ENCODE assay signal across 8 cellular contexts in the genomic region with DNA sequence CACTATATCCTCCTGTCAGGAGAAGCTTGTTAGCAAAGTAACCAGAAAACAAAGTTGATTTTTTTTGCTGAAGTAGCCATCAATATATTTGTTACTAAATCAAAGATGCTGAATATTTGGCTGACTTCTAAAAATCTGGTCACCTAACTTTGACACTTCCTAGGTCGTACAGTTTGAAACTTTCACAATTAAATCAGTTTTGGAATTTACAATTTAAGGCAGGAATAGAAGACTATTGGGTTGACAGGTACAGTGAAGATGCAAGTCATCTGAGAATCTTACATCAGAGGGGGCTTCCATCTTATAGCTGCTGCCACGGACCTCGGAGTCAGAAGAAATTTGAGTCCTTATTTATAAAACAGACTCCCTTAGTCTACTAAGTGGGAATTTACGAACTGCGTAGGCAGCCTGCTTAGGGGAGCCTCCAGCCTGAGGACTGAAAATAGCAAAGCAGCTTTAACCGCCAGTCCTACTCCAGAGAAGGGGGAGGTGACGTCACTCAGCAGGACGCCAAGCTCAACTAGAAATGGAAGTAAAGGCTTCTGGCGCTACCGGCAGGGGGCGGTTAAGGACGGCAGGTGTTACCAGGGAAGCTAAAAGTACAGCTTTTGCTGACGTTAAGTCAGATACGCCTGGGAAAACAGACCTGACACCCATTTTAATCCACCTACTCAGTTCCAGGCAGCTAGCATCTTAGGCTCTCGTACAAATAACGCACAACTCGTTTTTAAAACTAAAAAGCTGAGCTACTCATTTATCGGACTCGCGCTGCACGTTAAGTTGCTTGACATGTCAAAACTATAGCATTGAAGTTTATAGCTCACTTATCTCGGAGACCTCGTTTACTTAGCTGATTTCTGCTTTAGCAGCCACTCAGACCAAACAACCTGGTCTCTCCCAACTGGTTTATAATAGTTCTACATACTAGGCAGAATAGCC.
DNase-seq lines count a peak whose midpoint lies in the region; ATAC-seq and TF ChIP-seq lines count a peak whose summit lies in the region.

No MANE protein-coding gene starts in this region.

- CTCF ChIA-PET in activated CD4-positive, alpha-beta memory T cell treated with anti-CD3 and anti-CD28 coated beads, Interleukin-2, amount 10 ng/mL, durations not matched to agents 7 days and 5 days (lab: Charles Lee): interaction anchor here (0.9 to 3.7 kb wide), 23 partner anchors 9 to 1870 kb away, joined by 3 to 36 read pairs (median 5); a partner anchor contains a TSS

- H3K27ac ChIP-seq in C4-2B: peak overlapping the region; percentile 98

- POLR2A ChIA-PET in activated CD4-positive, alpha-beta memory T cell treated with anti-CD3 and anti-CD28 coated beads, Interleukin-2, amount 10 ng/mL, durations not matched to agents 7 days and 5 days (lab: Charles Lee): interaction anchor here (0.7 to 22.9 kb wide), 56 partner anchors 6 to 1868 kb away, joined by 3 to 2531 read pairs (median 8); a partner anchor contains a TSS

- ATAC-seq in GM19397 (IDR thresholded peaks at IDR 0.05; ENCODE audit: unreplicated experiment): peak; percentile 42
- ATAC-seq in HG03565 (IDR thresholded peaks at IDR 0.05; ENCODE audit: unreplicated experiment): peak; percentile 29

- peak overlapping the region; percentile 75 for H3K4me3 Mint-ChIP-seq in activated CD4-positive, alpha-beta memory T cell treated with anti-CD3 and anti-CD28 coated beads, Interleukin-2, amount 10 ng/mL, durations not matched to agents 7 days and 5 days

- H3K27ac Mint-ChIP-seq in activated CD4-positive, alpha-beta memory T cell treated with anti-CD3 and anti-CD28 coated beads, Interleukin-2, amount 10 ng/mL, durations not matched to agents 7 days and 5 days: peak overlapping the region; percentile 100

- peaks cover 84% of the 10 kb centered on the region for H3K4me1 Mint-ChIP-seq in activated CD4-positive, alpha-beta memory T cell treated with anti-CD3 and anti-CD28 coated beads, Interleukin-2, amount 10 ng/mL, durations not matched to agents 7 days and 5 days

- DNase-seq in NCI-H82 (lab: John Stamatoyannopoulos, UW) (peak; percentile 99), ecto neural progenitor cell (ENCODE audit: low spot score) (peak; percentile 93), medulla oblongata (ENCODE audit: extremely low spot score) (peak; percentile 91)
- peak; percentile 94 for DNase-seq in activated CD4-positive, alpha-beta memory T cell treated with anti-CD3 and anti-CD28 coated beads, Interleukin-2, amount 10 ng/mL, durations not matched to agents 7 days and 5 days
- peak; percentile 76 to 91 (median 89) for DNase-seq in stimulated activated CD4-positive, alpha-beta T cell treated with anti-CD3 and anti-CD28 coated beads, TNF-alpha, amount 100 ng/mL, for 48 hours (ENCODE audit: low read depth in 3 of 3)

- H3K27me3 Mint-ChIP-seq in activated CD4-positive, alpha-beta memory T cell treated with anti-CD3 and anti-CD28 coated beads, Interleukin-2, amount 10 ng/mL, durations not matched to agents 7 days and 5 days: peaks cover 2% of the 10 kb centered on the region

- no peaks in the 10 kb centered on the region for H3K9me3 Mint-ChIP-seq in activated CD4-positive, alpha-beta memory T cell treated with anti-CD3 and anti-CD28 coated beads, Interleukin-2, amount 10 ng/mL, durations not matched to agents 7 days and 5 days

- peak; percentile 90 for TF ChIP-seq CTCF in C4-2B (conservative IDR thresholded peaks at IDR 0.05)

- H3K36me3 Mint-ChIP-seq in activated CD4-positive, alpha-beta memory T cell treated with anti-CD3 and anti-CD28 coated beads, Interleukin-2, amount 10 ng/mL, durations not matched to agents 7 days and 5 days (ENCODE audit: low read depth): peaks cover 3% of the 10 kb centered on the region

Comparison
In these comparisons a context has a peak if more than half of its experiments do, and no peak if none do; other contexts are left out.
1. Peak in every context shown above with its lines: DNase-seq, ATAC-seq and H3K27ac ChIP-seq.